Comparison of ENCODE assay signal across 9 cellular contexts in genomic region chr19:49133621-49134454, GRCh38. TPM values are rescaled to one million over a fixed set of nuclear protein-coding genes. Genes with fewer than 3 reads are reported as not detected.
A peak's percentile ranks its signal among the peaks of the same experiment; 100 is the strongest.
DNase-seq lines count a peak whose midpoint lies in the region; ATAC-seq, FAIRE-seq and TF ChIP-seq lines count a peak whose summit lies in the region.
"Had no signal": no experiment of that assay in that cellular context is flagged by ENCODE, and none has a peak within 500 bp of the region (broad histone marks: within the 10 kb centered on the region; RNA-seq: fewer than 3 reads in every experiment).

No MANE protein-coding gene starts in this region.

- no peaks in the 10 kb centered on the region for H3K36me3 Mint-ChIP-seq in CD4-positive, alpha-beta T cell (ENCODE audit: low read depth)
- H3K36me3 Mint-ChIP-seq in activated CD4-positive, alpha-beta T cell treated with anti-CD3 and anti-CD28 coated beads, Interleukin-2, amount 10 ng/mL, durations not matched to agents 24 days and 14 days (ENCODE audit: low read depth): no peaks in the 10 kb centered on the region

- H3K9me3 ChIP-seq in CD4-positive, alpha-beta T cell (ENCODE audit: control insufficient read depth, low read length): no peaks in the 10 kb centered on the region
- H3K9me3 ChIP-seq in esophagus squamous epithelium: no peaks in the 10 kb centered on the region
- no peaks in the 10 kb centered on the region for H3K9me3 ChIP-seq in pancreas

- H3K27me3 ChIP-seq in CD4-positive, alpha-beta T cell (ENCODE audit: control insufficient read depth, insufficient read depth, low read length): no peaks in the 10 kb centered on the region
- H3K27me3 ChIP-seq in esophagus squamous epithelium (peaks cover 0 to 3% (median 0%) of the 10 kb centered on the region in 4 donors), pancreas (no peaks in the 10 kb centered on the region)

- peak in 7 of 10 experiments; percentile 34 to 69 (median 48) for DNase-seq in CD4-positive, alpha-beta T cell
- DNase-seq in activated CD4-positive, alpha-beta T cell treated with anti-CD3 and anti-CD28 coated beads, Interleukin-2, amount 10 ng/mL, durations not matched to agents 24 days and 14 days: peak; percentile 90
- no peak for DNase-seq in esophagus squamous epithelium (lab: John Stamatoyannopoulos, UW)
- DNase-seq in pancreas: peak; percentile 58 to 88 (median 85)
- no peak for DNase-seq in pons (ENCODE audit: low spot score)
- DNase-seq in SW480 (ENCODE audit: low spot score): no peak
- no peak for DNase-seq in middle frontal gyrus (ENCODE audit: extremely low spot score, low spot score)

- ATAC-seq in CD4-positive, alpha-beta T cell (ENCODE audit: poor library complexity): peak; percentile 79
- ATAC-seq in pancreas (peak; percentile 68 to 95 (median 78)), HG03039 (IDR thresholded peaks at IDR 0.05; ENCODE audit: unreplicated experiment) (no peak)

- H3K4me3 Mint-ChIP-seq in CD4-positive, alpha-beta T cell: peak overlapping the region; percentile 80
- peak overlapping the region; percentile 82 for H3K4me3 Mint-ChIP-seq in activated CD4-positive, alpha-beta T cell treated with anti-CD3 and anti-CD28 coated beads, Interleukin-2, amount 10 ng/mL, durations not matched to agents 24 days and 14 days

- WGBS in esophagus squamous epithelium, 2 donors: 25 to 44% methylated on average over 37 to 41 of the region's 42 CpGs
- 54 to 65% methylated on average over 40 to 42 of the region's 42 CpGs for WGBS in pancreas, 2 donors

- no peak for TF ChIP-seq POLR2A in esophagus squamous epithelium (IDR thresholded peaks at IDR 0.05)

- peaks cover 21% of the 10 kb centered on the region for H3K4me1 Mint-ChIP-seq in CD4-positive, alpha-beta T cell (ENCODE audit: low read depth)
- H3K4me1 Mint-ChIP-seq in activated CD4-positive, alpha-beta T cell treated with anti-CD3 and anti-CD28 coated beads, Interleukin-2, amount 10 ng/mL, durations not matched to agents 24 days and 14 days: peaks cover 11% of the 10 kb centered on the region

- H3K4me1 ChIP-seq in esophagus squamous epithelium (peaks cover 0 to 54% (median 23%) of the 10 kb centered on the region in 3 donors), pancreas (no peaks in the 10 kb centered on the region)

- H3K27ac Mint-ChIP-seq in CD4-positive, alpha-beta T cell: no peak overlapping the region
- no peak overlapping the region for H3K27ac Mint-ChIP-seq in activated CD4-positive, alpha-beta T cell treated with anti-CD3 and anti-CD28 coated beads, Interleukin-2, amount 10 ng/mL, durations not matched to agents 24 days and 14 days

- POLR2A ChIA-PET in CD4-positive, alpha-beta T cell (lab: Charles Lee): interaction anchor here (0.6 kb wide), 1 partner anchor 35 kb away, joined by 3 read pairs; no protein-coding TSS in a partner anchor

- no peak for TF ChIP-seq CTCF in CD4-positive, alpha-beta T cell (IDR thresholded peaks at IDR 0.05)
- no peak for TF ChIP-seq CTCF in esophagus squamous epithelium (IDR thresholded peaks at IDR 0.05)
- TF ChIP-seq CTCF in pancreas (IDR thresholded peaks at IDR 0.05): no peak

- H3K27me3 Mint-ChIP-seq in CD4-positive, alpha-beta T cell: peaks cover 8% of the 10 kb centered on the region
- H3K27me3 Mint-ChIP-seq in activated CD4-positive, alpha-beta T cell treated with anti-CD3 and anti-CD28 coated beads, Interleukin-2, amount 10 ng/mL, durations not matched to agents 24 days and 14 days: peaks cover 3% of the 10 kb centered on the region

- peak overlapping the region in 3 of 4 donors; percentile 30 to 39 (median 31) for H3K4me3 ChIP-seq in esophagus squamous epithelium
- peak overlapping the region in 2 of 4 donors; percentile 9 to 25 for H3K4me3 ChIP-seq in pancreas

- intact Hi-C loops in CD4-positive, alpha-beta T cell (cut with DNase I, micrococcal nuclease): no loop called here
- intact Hi-C loops in activated CD4-positive, alpha-beta T cell treated with anti-CD3 and anti-CD28 coated beads, Interleukin-2, amount 10 ng/mL, durations not matched to agents 24 days and 14 days (cut with micrococcal nuclease): loop anchor here (2.0 kb wide), 1 partner anchor 15 kb away; no protein-coding TSS in a partner anchor
- intact Hi-C loops in esophagus squamous epithelium (cut with DNase I) (no loop called here), pancreas (cut with DNase I) (no loop called here)

- H3K9me3 Mint-ChIP-seq in CD4-positive, alpha-beta T cell: no peaks in the 10 kb centered on the region
- H3K9me3 Mint-ChIP-seq in activated CD4-positive, alpha-beta T cell treated with anti-CD3 and anti-CD28 coated beads, Interleukin-2, amount 10 ng/mL, durations not matched to agents 24 days and 14 days: no peaks in the 10 kb centered on the region

- H3K36me3 ChIP-seq in esophagus squamous epithelium (peaks cover 0 to 25% (median 0%) of the 10 kb centered on the region in 3 donors), pancreas (no peaks in the 10 kb centered on the region)

- CTCF ChIA-PET in CD4-positive, alpha-beta T cell (lab: Charles Lee): interaction anchor here (1.3 kb wide), 2 partner anchors 19 to 27 kb away, joined by 3 read pairs; partner anchors contain the start of gene LIN7B

- H3K27ac ChIP-seq in CD4-positive, alpha-beta T cell (ENCODE audit: low read depth, low read length): no peak overlapping the region
- peak overlapping the region; percentile 28 to 81 (median 70) for H3K27ac ChIP-seq in esophagus squamous epithelium
- no peak overlapping the region for H3K27ac ChIP-seq in pancreas

- no peak for FAIRE-seq in pancreas (lab: Jason Lieb, UNC)
- FAIRE-seq: GM18507 had no signal

RNA-seq across cellular contexts. Expression of gene PPFIA3, which starts 14.5 kb away (rescaled TPM):
- 1 to 10 TPM; 2.0 to 2.8 TPM for total RNA-seq in CD4-positive, alpha-beta T cell
- total RNA-seq in activated CD4-positive, alpha-beta T cell treated with anti-CD3 and anti-CD28 coated beads, Interleukin-2, amount 10 ng/mL, durations not matched to agents 24 days and 14 days: 4.5 and 5.0 TPM in 2 replicates
- total RNA-seq in esophagus squamous epithelium: 10 to 100 TPM; 10.9 to 20.9 (median 13.8) TPM
- total RNA-seq in pancreas: 1 to 10 TPM; 4.1 to 8.0 (median 6.0) TPM
- polyA plus RNA-seq in pancreas: 10 to 100 TPM; 27.4 to 39.7 TPM

RNA-seq across cellular contexts. Expression of gene C19orf73, which starts 14.9 kb away (rescaled TPM):
- total RNA-seq in CD4-positive, alpha-beta T cell: 1 to 10 TPM; 1.5 to 2.3 TPM
- total RNA-seq in activated CD4-positive, alpha-beta T cell treated with anti-CD3 and anti-CD28 coated beads, Interleukin-2, amount 10 ng/mL, durations not matched to agents 24 days and 14 days: 2.0 and 2.5 TPM in 2 replicates
- total RNA-seq in esophagus squamous epithelium: 1 to 10 TPM; 2.1 to 7.4 (median 4.7) TPM
- total RNA-seq in pancreas: 1 to 10 TPM; 1.4 to 2.1 (median 1.6) TPM
- 1 to 10 TPM; 4.9 to 9.8 TPM for polyA plus RNA-seq in pancreas

RNA-seq across cellular contexts. Expression of gene LIN7B, which starts 19.7 kb away (rescaled TPM):
- 1 to 10 TPM; 6.4 to 6.6 TPM for total RNA-seq in CD4-positive, alpha-beta T cell
- total RNA-seq in activated CD4-positive, alpha-beta T cell treated with anti-CD3 and anti-CD28 coated beads, Interleukin-2, amount 10 ng/mL, durations not matched to agents 24 days and 14 days: 5.4 and 6.0 TPM in 2 replicates
- total RNA-seq in esophagus squamous epithelium (10 to 100 TPM in 2 of 4 donors, 1 to 10 TPM in 2; 5.7 to 14.1 (median 10.1) TPM), pancreas (1 to 10 TPM; 4.7 to 6.5 (median 4.9) TPM)
- 10 to 100 TPM; 19.1 to 20.7 TPM for polyA plus RNA-seq in pancreas

RNA-seq across cellular contexts. Expression of gene HRC, which starts 21.4 kb away (rescaled TPM):
- total RNA-seq in CD4-positive, alpha-beta T cell: not detected
- total RNA-seq in activated CD4-positive, alpha-beta T cell treated with anti-CD3 and anti-CD28 coated beads, Interleukin-2, amount 10 ng/mL, durations not matched to agents 24 days and 14 days: not detected in 2 replicates
- total RNA-seq in esophagus squamous epithelium: 1 to 10 TPM in 1 of 4 donors, under 1 TPM in 3; 0.13 to 1.1 (median 0.38) TPM
- total RNA-seq in pancreas: under 1 TPM in 5 of 6 donors, not detected in 1; 0.09 to 0.79 (median 0.25) TPM
- polyA plus RNA-seq in pancreas: under 1 TPM; 0.53 to 0.61 TPM

RNA-seq across cellular contexts. Expression of gene TRPM4, which starts 23.8 kb away (rescaled TPM):
- not detected for total RNA-seq in CD4-positive, alpha-beta T cell
- total RNA-seq in activated CD4-positive, alpha-beta T cell treated with anti-CD3 and anti-CD28 coated beads, Interleukin-2, amount 10 ng/mL, durations not matched to agents 24 days and 14 days: 1.4 and 1.8 TPM in 2 replicates
- total RNA-seq in esophagus squamous epithelium: 10 to 100 TPM in 3 of 4 donors, 1 to 10 TPM in 1; 7.6 to 28.9 (median 18.0) TPM
- 10 to 100 TPM; 11.8 to 29.7 (median 15.2) TPM for total RNA-seq in pancreas
- polyA plus RNA-seq in pancreas: 10 to 100 TPM; 19.2 to 47.1 TPM

Comparison
In these comparisons a context has a peak if more than half of its experiments do, and no peak if none do; other contexts are left out.
1. DNase-seq: peak in CD4-positive, alpha-beta T cell (7 of 10), activated CD4-positive, alpha-beta T cell treated with anti-CD3 and anti-CD28 coated beads, Interleukin-2, amount 10 ng/mL, durations not matched to agents 24 days and 14 days (single experiment) and pancreas (6 of 6); none in esophagus squamous epithelium (single experiment), pons (single experiment), SW480 (single experiment) and middle frontal gyrus (single experiment).
2. H3K27ac ChIP-seq: peak in esophagus squamous epithelium (4 of 4); none in CD4-positive, alpha-beta T cell (single experiment) and pancreas (0 of 4).